16 cellular contexts compared by ENCODE assay signal in genomic region chr20:63321148-63321831, GRCh38. TPM values are rescaled to one million over a fixed set of nuclear protein-coding genes. Genes with fewer than 3 reads are reported as not detected.
A peak's percentile ranks its signal among the peaks of the same experiment; 100 is the strongest.
DNase-seq lines count a peak whose midpoint lies in the region; ATAC-seq and TF ChIP-seq lines count a peak whose summit lies in the region.
"Had no signal": no experiment of that assay in that cellular context is flagged by ENCODE, and none has a peak within 500 bp of the region (broad histone marks: within the 10 kb centered on the region; RNA-seq: fewer than 3 reads in every experiment).

No MANE protein-coding gene starts in this region.

- TF ChIP-seq CTCF in tibial artery (IDR thresholded peaks at IDR 0.05), result no peak

- ATAC-seq in esophagus mucosa (peak; percentile 35), left lobe of liver (peak; percentile 22)
- ATAC-seq in naive thymus-derived CD4-positive, alpha-beta T cell, result no peak

- no peaks in the 10 kb centered on the region for H3K36me3 Mint-ChIP-seq in activated CD4-positive, alpha-beta memory T cell treated with anti-CD3 and anti-CD28 coated beads, Interleukin-2, amount 10 ng/mL, durations not matched to agents 7 days and 5 days (ENCODE audit: low read depth)
- no peaks in the 10 kb centered on the region for H3K36me3 Mint-ChIP-seq in naive thymus-derived CD4-positive, alpha-beta T cell

- no peak overlapping the region for H3K4me3 Mint-ChIP-seq in activated CD4-positive, alpha-beta memory T cell treated with anti-CD3 and anti-CD28 coated beads, Interleukin-2, amount 10 ng/mL, durations not matched to agents 7 days and 5 days
- no peak overlapping the region for H3K4me3 Mint-ChIP-seq in naive thymus-derived CD4-positive, alpha-beta T cell
- H3K4me3 Mint-ChIP-seq: nephron progenitor cell had no signal

- no peaks in the 10 kb centered on the region for H3K9me3 ChIP-seq in tibial artery
- no peaks in the 10 kb centered on the region for H3K9me3 ChIP-seq in naive thymus-derived CD4-positive, alpha-beta T cell (ENCODE audit: control insufficient read depth in 2 of 3, low read length in 3 of 3)
- H3K9me3 ChIP-seq: suprapubic skin had no signal

- CTCF ChIA-PET in activated CD4-positive, alpha-beta memory T cell treated with anti-CD3 and anti-CD28 coated beads, Interleukin-2, amount 10 ng/mL, durations not matched to agents 7 days and 5 days (lab: Charles Lee), result no interaction called here
- CTCF ChIA-PET in naive thymus-derived CD4-positive, alpha-beta T cell (lab: Charles Lee), result no interaction called here

- no peak overlapping the region for H3K4me3 ChIP-seq in tibial artery
- H3K4me3 ChIP-seq in naive thymus-derived CD4-positive, alpha-beta T cell (ENCODE audit: low read length), result no peak overlapping the region
- H3K4me3 ChIP-seq: SK-N-MC, suprapubic skin had no signal

- peak; percentile 9 for DNase-seq in activated CD8-positive, alpha-beta memory T cell treated with anti-CD3 and anti-CD28 coated beads, Interleukin-2, amount 50 U/mL, for 4 hours
- DNase-seq in activated CD8-positive, alpha-beta memory T cell treated with anti-CD3 and anti-CD28 coated beads for 24 hours, result no peak
- DNase-seq in left lobe of liver (ENCODE audit: low spot score) (no peak), tibial artery (peak; percentile 22 to 66), SW480 (ENCODE audit: low spot score) (no peak)
- no peak for DNase-seq in activated CD4-positive, alpha-beta memory T cell treated with anti-CD3 and anti-CD28 coated beads, Interleukin-2, amount 10 ng/mL, durations not matched to agents 7 days and 5 days
- no peak for DNase-seq in naive thymus-derived CD4-positive, alpha-beta T cell
- DNase-seq: 8988T; activated T-cell treated with anti-CD3 and anti-CD28 coated beads for 4 hours; nephron progenitor cell; stimulated activated CD4-positive, alpha-beta T cell treated with anti-CD3 and anti-CD28 coated beads, Interleukin-12 subunit alpha, Interleukin-12 subunit beta, amount 100 ng/mL, for 4 hours had no signal

- no peaks in the 10 kb centered on the region for H3K4me1 Mint-ChIP-seq in activated CD4-positive, alpha-beta memory T cell treated with anti-CD3 and anti-CD28 coated beads, Interleukin-2, amount 10 ng/mL, durations not matched to agents 7 days and 5 days
- peaks cover 0 to 10% (median 0%) of the 10 kb centered on the region in 7 donors for H3K4me1 Mint-ChIP-seq in naive thymus-derived CD4-positive, alpha-beta T cell

- POLR2A ChIA-PET in activated CD4-positive, alpha-beta memory T cell treated with anti-CD3 and anti-CD28 coated beads, Interleukin-2, amount 10 ng/mL, durations not matched to agents 7 days and 5 days (lab: Charles Lee), result no interaction called here
- POLR2A ChIA-PET in naive thymus-derived CD4-positive, alpha-beta T cell (lab: Charles Lee), result no interaction called here

- no peaks in the 10 kb centered on the region for H3K4me1 ChIP-seq in tibial artery
- H3K4me1 ChIP-seq in naive thymus-derived CD4-positive, alpha-beta T cell (ENCODE audit: control insufficient read depth in 2 of 2, insufficient read depth in 2 of 2, low read length in 2 of 2), result peaks cover 2 to 5% of the 10 kb centered on the region in 2 donors
- H3K4me1 ChIP-seq: suprapubic skin had no signal

- no peaks in the 10 kb centered on the region for H3K36me3 ChIP-seq in tibial artery
- no peaks in the 10 kb centered on the region for H3K36me3 ChIP-seq in naive thymus-derived CD4-positive, alpha-beta T cell (ENCODE audit: control insufficient read depth in 2 of 3, insufficient read depth in 3 of 3, low read length in 3 of 3)
- H3K36me3 ChIP-seq: suprapubic skin had no signal

- H3K9me3 Mint-ChIP-seq in activated CD4-positive, alpha-beta memory T cell treated with anti-CD3 and anti-CD28 coated beads, Interleukin-2, amount 10 ng/mL, durations not matched to agents 7 days and 5 days, result no peaks in the 10 kb centered on the region
- H3K9me3 Mint-ChIP-seq in naive thymus-derived CD4-positive, alpha-beta T cell, result no peaks in the 10 kb centered on the region
- H3K9me3 Mint-ChIP-seq: nephron progenitor cell had no signal

- peaks cover 15% of the 10 kb centered on the region for H3K27me3 Mint-ChIP-seq in activated CD4-positive, alpha-beta memory T cell treated with anti-CD3 and anti-CD28 coated beads, Interleukin-2, amount 10 ng/mL, durations not matched to agents 7 days and 5 days
- peaks cover 0 to 4% (median 4%) of the 10 kb centered on the region in 5 donors for H3K27me3 Mint-ChIP-seq in naive thymus-derived CD4-positive, alpha-beta T cell

- no peak overlapping the region for H3K27ac Mint-ChIP-seq in activated CD4-positive, alpha-beta memory T cell treated with anti-CD3 and anti-CD28 coated beads, Interleukin-2, amount 10 ng/mL, durations not matched to agents 7 days and 5 days
- no peak overlapping the region for H3K27ac Mint-ChIP-seq in naive thymus-derived CD4-positive, alpha-beta T cell
- H3K27ac Mint-ChIP-seq: nephron progenitor cell had no signal

- peaks cover 0 to 68% of the 10 kb centered on the region in 2 donors for H3K27me3 ChIP-seq in tibial artery
- H3K27me3 ChIP-seq in naive thymus-derived CD4-positive, alpha-beta T cell (ENCODE audit: control insufficient read depth in 2 of 2, insufficient read depth in 2 of 2, low read length in 2 of 2), result no peaks in the 10 kb centered on the region

- intact Hi-C loops in tibial artery (cut with DNase I; ENCODE audit: low total_unique reads), result no loop called here
- intact Hi-C loops in naive thymus-derived CD4-positive, alpha-beta T cell (cut with micrococcal nuclease), result no loop called here

- H3K27ac ChIP-seq in tibial artery, result no peak overlapping the region
- H3K27ac ChIP-seq in naive thymus-derived CD4-positive, alpha-beta T cell (ENCODE audit: low read depth, low read length), result no peak overlapping the region
- H3K27ac ChIP-seq: SK-N-MC, suprapubic skin had no signal

RNA-seq across cellular contexts. Expression of gene COL20A1, which starts 28.3 kb away (rescaled TPM):
- total RNA-seq in esophagus mucosa (not detected), left lobe of liver (not detected)
- total RNA-seq in activated CD4-positive, alpha-beta memory T cell treated with anti-CD3 and anti-CD28 coated beads, Interleukin-2, amount 10 ng/mL, durations not matched to agents 7 days and 5 days, result not detected
- under 1 TPM in 1 of 5 experiments, not detected in 4; 0.08 TPM for total RNA-seq in naive thymus-derived CD4-positive, alpha-beta T cell
- polyA plus RNA-seq in naive thymus-derived CD4-positive, alpha-beta T cell, result not detected
- total RNA-seq: suprapubic skin had no signal
- polyA plus RNA-seq: keratinocyte had no signal

RNA-seq across cellular contexts. Expression of gene CHRNA4, which starts 39.9 kb away (rescaled TPM):
- not detected for total RNA-seq in esophagus mucosa
- total RNA-seq in left lobe of liver, result 145 TPM
- total RNA-seq in activated CD4-positive, alpha-beta memory T cell treated with anti-CD3 and anti-CD28 coated beads, Interleukin-2, amount 10 ng/mL, durations not matched to agents 7 days and 5 days, result not detected
- total RNA-seq in naive thymus-derived CD4-positive, alpha-beta T cell, result not detected
- polyA plus RNA-seq in naive thymus-derived CD4-positive, alpha-beta T cell, result not detected
- total RNA-seq: MCF 10A, suprapubic skin had no signal
- polyA plus RNA-seq: keratinocyte had no signal

RNA-seq across cellular contexts. Expression of gene ARFGAP1, which starts 48.7 kb away (rescaled TPM):
- total RNA-seq in esophagus mucosa (26.3 TPM), left lobe of liver (42.6 TPM)
- total RNA-seq in activated CD4-positive, alpha-beta memory T cell treated with anti-CD3 and anti-CD28 coated beads, Interleukin-2, amount 10 ng/mL, durations not matched to agents 7 days and 5 days, result 10 to 100 TPM; 80.1 to 82.0 TPM
- total RNA-seq in naive thymus-derived CD4-positive, alpha-beta T cell, result 100 to 1,000 TPM in 4 of 5 experiments, 10 to 100 TPM in 1; 90.6 to 119 (median 107) TPM
- 10 to 100 TPM; 15.9 to 24.4 TPM for polyA plus RNA-seq in naive thymus-derived CD4-positive, alpha-beta T cell

Comparison
In these comparisons a context has a peak if more than half of its experiments do, and no peak if none do; other contexts are left out.
1. DNase-seq: peak in activated CD8-positive, alpha-beta memory T cell treated with anti-CD3 and anti-CD28 coated beads, Interleukin-2, amount 50 U/mL, for 4 hours (single experiment) and tibial artery (2 of 2); none in activated CD8-positive, alpha-beta memory T cell treated with anti-CD3 and anti-CD28 coated beads for 24 hours (single experiment), left lobe of liver (single experiment), SW480 (single experiment), activated CD4-positive, alpha-beta memory T cell treated with anti-CD3 and anti-CD28 coated beads, Interleukin-2, amount 10 ng/mL, durations not matched to agents 7 days and 5 days (single experiment) and naive thymus-derived CD4-positive, alpha-beta T cell (0 of 9).
2. RNA of gene CHRNA4, which starts 39.9 kb away (total RNA-seq): 145 TPM in left lobe of liver (single experiment); not detected in esophagus mucosa (single experiment), not detected in activated CD4-positive, alpha-beta memory T cell treated with anti-CD3 and anti-CD28 coated beads, Interleukin-2, amount 10 ng/mL, durations not matched to agents 7 days and 5 days and not detected in naive thymus-derived CD4-positive, alpha-beta T cell; every median in the first group is over 100 times any median in the second.